ENCODE assay signal across 19 cellular contexts in genomic region chr20:10595230-10595629, GRCh38.
DNase-seq lines count a peak whose midpoint lies in the region; ATAC-seq and TF ChIP-seq lines count a peak whose summit lies in the region.
"Had no signal": no experiment of that assay in that cellular context is flagged by ENCODE, and none has a peak within 500 bp of the region (broad histone marks: within the 10 kb centered on the region; RNA-seq: fewer than 3 reads in every experiment).

No MANE protein-coding gene starts in this region.

- H3K27me3 ChIP-seq in PC-3 (ENCODE audit: low read length) = no peaks in the 10 kb centered on the region
- H3K27me3 ChIP-seq in neural progenitor cell = no peaks in the 10 kb centered on the region
- H3K27me3 ChIP-seq in thyroid gland = no peaks in the 10 kb centered on the region
- H3K27me3 ChIP-seq: BLaER1 treated with 17β-estradiol and CSF1 and Interleukin-3, amounts not matched to agents 10 nM and 100 nM; SJCRH30 had no signal

- H2AFZ ChIP-seq in PC-3 (ENCODE audit: low read length) (no peak overlapping the region), neural progenitor cell (replicated peaks) (no peak overlapping the region)

- TF ChIP-seq POLR2A in thyroid gland (IDR thresholded peaks at IDR 0.05) = no peak

- H3K9me3 ChIP-seq in PC-3 (ENCODE audit: low read length) = no peaks in the 10 kb centered on the region
- no peaks in the 10 kb centered on the region for H3K9me3 ChIP-seq in neural progenitor cell (ENCODE audit: low read depth)
- H3K9me3 ChIP-seq in thyroid gland = no peaks in the 10 kb centered on the region
- H3K9me3 ChIP-seq: BLaER1 treated with 17β-estradiol and CSF1 and Interleukin-3, amounts not matched to agents 10 nM and 100 nM; SJCRH30 had no signal

- H3K27me3 Mint-ChIP-seq in neural progenitor cell (ENCODE audit: insufficient read depth, low read depth) = peaks cover 3% of the 10 kb centered on the region
- H3K27me3 Mint-ChIP-seq in immature natural killer cell (ENCODE audit: low read depth in 3 of 3) = peaks cover 0 to 2% (median 2%) of the 10 kb centered on the region in 3 donors
- H3K27me3 Mint-ChIP-seq: CD8-positive, alpha-beta memory T cell had no signal

- no peak for DNase-seq in PC-3
- no peak for DNase-seq in coronary artery (ENCODE audit: low spot score)
- DNase-seq in neural progenitor cell (ENCODE audit: low spot score) = no peak
- peak in 1 of 2 donors; percentile 12 for DNase-seq in thyroid gland
- DNase-seq in immature natural killer cell = no peak
- DNase-seq: CD8-positive, alpha-beta memory T cell; DMS53; EL; GOT3; Karpas-422; NCI-H1417 treated with DMSO at 0.1 percent for 48 hours; NCI-H187 treated with DMSO at 0.1 percent for 48 hours; NCI-H345; NCI-H524 treated with DMSO at 0.1 percent for 48 hours; SJCRH30 had no signal

- peaks cover 5% of the 10 kb centered on the region for H3K36me3 Mint-ChIP-seq in neural progenitor cell
- H3K36me3 Mint-ChIP-seq in immature natural killer cell = peaks cover 0 to 18% (median 2%) of the 10 kb centered on the region in 3 donors

- CTCF ChIA-PET in PC-3 (lab: Charles Lee) = interaction anchor here (0.5 to 0.6 kb wide), 2 partner anchors 13 to 120 kb away, joined by 3 to 4 read pairs; no protein-coding TSS in a partner anchor

- peaks cover 24% of the 10 kb centered on the region for H3F3A ChIP-seq in PC-3 (ENCODE audit: low read length, unreplicated experiment)
- peaks cover 14% of the 10 kb centered on the region for H3F3A ChIP-seq in neural progenitor cell (ENCODE audit: low read depth)

- H3K4me1 Mint-ChIP-seq in neural progenitor cell (peaks cover 28% of the 10 kb centered on the region), immature natural killer cell (no peaks in the 10 kb centered on the region)

- intact Hi-C loops in PC-3 (cut with micrococcal nuclease) = loop anchor here (5.0 kb wide), 2 partner anchors 42 to 77 kb away; partner anchors contain the start of gene JAG1
- intact Hi-C loops in thyroid gland (cut with DNase I) = no loop called here

- no peak overlapping the region for H3K4me3 ChIP-seq in PC-3 (ENCODE audit: low read length)
- H3K4me3 ChIP-seq in coronary artery = no peak overlapping the region
- no peak overlapping the region for H3K4me3 ChIP-seq in neural progenitor cell
- no peak overlapping the region for H3K4me3 ChIP-seq in thyroid gland (replicated peaks in 1 of 3)
- H3K4me3 ChIP-seq: BLaER1 treated with 17β-estradiol and CSF1 and Interleukin-3, amounts not matched to agents 10 nM and 100 nM; SJCRH30 had no signal

- H3K79me2 ChIP-seq in PC-3 (ENCODE audit: low read length) = peaks cover 15% of the 10 kb centered on the region
- no peaks in the 10 kb centered on the region for H3K79me2 ChIP-seq in neural progenitor cell (ENCODE audit: low read depth)

- H3K4me2 ChIP-seq in PC-3 (ENCODE audit: low read length) (peak overlapping the region; percentile 46), neural progenitor cell (peak overlapping the region; percentile 22)
- H3K4me2 ChIP-seq: BLaER1 treated with 17β-estradiol and CSF1 and Interleukin-3, amounts not matched to agents 10 nM and 100 nM had no signal

- POLR2A ChIA-PET in PC-3 (lab: Charles Lee; ENCODE audit: unreplicated experiment) = interaction anchor here (0.5 kb wide), 1 partner anchor 9 kb away, joined by 3 read pairs; no protein-coding TSS in a partner anchor

- H3K4me1 ChIP-seq in PC-3 (ENCODE audit: insufficient read depth, low read length) = peaks cover 95% of the 10 kb centered on the region
- peaks cover 15% of the 10 kb centered on the region for H3K4me1 ChIP-seq in neural progenitor cell
- H3K4me1 ChIP-seq in thyroid gland = peaks cover 21 to 37% of the 10 kb centered on the region in 2 donors
- H3K4me1 ChIP-seq: BLaER1 treated with 17β-estradiol and CSF1 and Interleukin-3, amounts not matched to agents 10 nM and 100 nM had no signal

- peak overlapping the region; percentile 84 for H3K9ac ChIP-seq in PC-3 (ENCODE audit: low read length)
- no peak overlapping the region for H3K9ac ChIP-seq in neural progenitor cell
- H3K9ac ChIP-seq: BLaER1 treated with 17β-estradiol and CSF1 and Interleukin-3, amounts not matched to agents 10 nM and 100 nM had no signal

- BruUV-seq in PC-3 (replicated peaks; lab: Mats Ljungman, UMichigan) = no TSS peak

- no peak overlapping the region for H3K4me3 Mint-ChIP-seq in neural progenitor cell
- H3K4me3 Mint-ChIP-seq in immature natural killer cell = no peak overlapping the region
- H3K4me3 Mint-ChIP-seq: CD8-positive, alpha-beta memory T cell had no signal

- ATAC-seq in PC-3 (no peak), HG03135 (IDR thresholded peaks at IDR 0.05; ENCODE audit: unreplicated experiment) (no peak), HG02981 (IDR thresholded peaks at IDR 0.05; ENCODE audit: unreplicated experiment) (no peak)
- ATAC-seq: HCT116 had no signal

- H3K27ac ChIP-seq in PC-3 (ENCODE audit: low read length) (peak overlapping the region; percentile 95), coronary artery (peak overlapping the region; percentile 72 to 80), neural progenitor cell (no peak overlapping the region), thyroid gland (peak overlapping the region in 2 of 3 donors; percentile 15 to 22)
- H3K27ac ChIP-seq: BLaER1 treated with 17β-estradiol and CSF1 and Interleukin-3, amounts not matched to agents 10 nM and 100 nM had no signal

- H3K9me3 Mint-ChIP-seq in neural progenitor cell = no peaks in the 10 kb centered on the region
- no peaks in the 10 kb centered on the region for H3K9me3 Mint-ChIP-seq in immature natural killer cell
- H3K9me3 Mint-ChIP-seq: CD8-positive, alpha-beta memory T cell had no signal

- no peaks in the 10 kb centered on the region for H3K9me2 ChIP-seq in PC-3 (replicated peaks; ENCODE audit: low read length)

- TF ChIP-seq CTCF in PC-3 (conservative IDR thresholded peaks at IDR 0.05; ENCODE audit: low read depth, low read length) (no peak), coronary artery (IDR thresholded peaks at IDR 0.05) (no peak), neural progenitor cell (IDR thresholded peaks at IDR 0.05) (no peak), thyroid gland (IDR thresholded peaks at IDR 0.05) (no peak)

- H3K27ac Mint-ChIP-seq in neural progenitor cell (no peak overlapping the region), immature natural killer cell (no peak overlapping the region)
- H3K27ac Mint-ChIP-seq: CD8-positive, alpha-beta memory T cell had no signal

- H4K20me1 ChIP-seq in PC-3 (ENCODE audit: low read length) (no peaks in the 10 kb centered on the region), neural progenitor cell (ENCODE audit: low read depth) (no peaks in the 10 kb centered on the region)
- H4K20me1 ChIP-seq: BLaER1 treated with 17β-estradiol and CSF1 and Interleukin-3, amounts not matched to agents 10 nM and 100 nM had no signal

- 60 to 63% methylated on average over 2 of the region's 2 CpGs for WGBS in thyroid gland, 2 donors

- no peaks in the 10 kb centered on the region for H3K36me3 ChIP-seq in PC-3 (ENCODE audit: low read depth, low read length)
- H3K36me3 ChIP-seq in neural progenitor cell = no peaks in the 10 kb centered on the region
- H3K36me3 ChIP-seq in thyroid gland = no peaks in the 10 kb centered on the region
- H3K36me3 ChIP-seq: SJCRH30 had no signal
